6 cellular contexts compared by ENCODE assay signal in genomic region chr2:176136375-176137248, GRCh38. TPM values are rescaled to one million over a fixed set of nuclear protein-coding genes. Genes with fewer than 3 reads are reported as not detected.
A peak's percentile ranks its signal among the peaks of the same experiment; 100 is the strongest.
DNase-seq lines count a peak whose midpoint lies in the region; ATAC-seq and TF ChIP-seq lines count a peak whose summit lies in the region.

No MANE protein-coding gene starts in this region.

- no peak for ATAC-seq in HG02973 (IDR thresholded peaks at IDR 0.05; ENCODE audit: unreplicated experiment)

- H3K4me2 ChIP-seq in KMS-11, result peak overlapping the region; percentile 47; the same call in 1 of the 2 replicates

- H3K36me3 ChIP-seq in KMS-11 (ENCODE audit: insufficient read depth) (no peaks in the 10 kb centered on the region), ectodermal cell (ENCODE audit: control insufficient read depth, insufficient read depth, low read length) (no peaks in the 10 kb centered on the region)

- no peaks in the 10 kb centered on the region for H3K27me3 ChIP-seq in KMS-11 (ENCODE audit: insufficient read depth, low read depth)
- peaks cover 100% of the 10 kb centered on the region for H3K27me3 ChIP-seq in ectodermal cell (ENCODE audit: control insufficient read depth, insufficient read depth, low read length, poor library complexity, severe bottlenecking)

- DNase-seq in skeletal muscle cell (ENCODE audit: low read depth) (no peak), anterior cingulate cortex (lab: John Stamatoyannopoulos, UW) (no peak), UCSD-AML1 (lab: John Stamatoyannopoulos, UW; ENCODE audit: unreplicated experiment) (no peak)

- H3K79me2 ChIP-seq in KMS-11 (ENCODE audit: insufficient read depth, low read depth), result no peaks in the 10 kb centered on the region

- H3K4me3 ChIP-seq in KMS-11 (IDR thresholded peaks at IDR 0.05; ENCODE audit: insufficient read depth, low read depth, low read length), result no peak overlapping the region
- peak overlapping the region; percentile 11 for H3K4me3 ChIP-seq in ectodermal cell (ENCODE audit: insufficient read depth, low read depth, low read length)
- H3K4me3 ChIP-seq in skeletal muscle cell (ENCODE audit: low read depth, low read length), result peak overlapping the region; percentile 68

- no peaks in the 10 kb centered on the region for H4K20me1 ChIP-seq in KMS-11 (ENCODE audit: insufficient read depth)

- 1% methylated on average over 71 of the region's 71 CpGs for WGBS in ectodermal cell, 2 experiments

- H3K9ac ChIP-seq in KMS-11, result no peak overlapping the region

- no peak for TF ChIP-seq CTCF in KMS-11 (conservative IDR thresholded peaks at IDR 0.05; ENCODE audit: low read depth, low read length)

- H3K4me1 ChIP-seq in KMS-11 (ENCODE audit: low read depth, poor library complexity, severe bottlenecking) (peaks cover 34% of the 10 kb centered on the region), ectodermal cell (ENCODE audit: control insufficient read depth, insufficient read depth, low read length) (no peaks in the 10 kb centered on the region)

- H3K9me3 ChIP-seq in ectodermal cell (ENCODE audit: control insufficient read depth, low read length), result no peaks in the 10 kb centered on the region

- no peak overlapping the region for H2AFZ ChIP-seq in KMS-11 (ENCODE audit: low read depth)

- H3K27ac ChIP-seq in KMS-11, result no peak overlapping the region
- H3K27ac ChIP-seq in ectodermal cell (ENCODE audit: insufficient read depth, low read depth, low read length, poor library complexity, severe bottlenecking), result no peak overlapping the region

RNA-seq across cellular contexts. Expression of gene HOXD8, which starts 7.1 kb away (rescaled TPM):
- polyA plus RNA-seq in ectodermal cell (2013, experiment 1 of 4), result not detected
- polyA plus RNA-seq in ectodermal cell (2013, experiment 2 of 4), result not detected
- 0.21 TPM for polyA plus RNA-seq in ectodermal cell (2013, experiment 3 of 4)
- polyA plus RNA-seq in ectodermal cell (2013, experiment 4 of 4), result 0.24 TPM

RNA-seq across cellular contexts. Expression of gene HOXD9, which starts 14.1 kb away (rescaled TPM):
- polyA plus RNA-seq in ectodermal cell (2013, experiment 1 of 4), result not detected
- polyA plus RNA-seq in ectodermal cell (2013, experiment 2 of 4), result not detected
- not detected for polyA plus RNA-seq in ectodermal cell (2013, experiment 3 of 4)
- 0.12 TPM for polyA plus RNA-seq in ectodermal cell (2013, experiment 4 of 4)

RNA-seq across cellular contexts. Expression of gene HOXD4, which starts 14.7 kb away (rescaled TPM):
- 1.3 TPM for polyA plus RNA-seq in ectodermal cell (2013, experiment 1 of 4)
- polyA plus RNA-seq in ectodermal cell (2013, experiment 2 of 4), result 0.30 TPM
- 4.1 TPM for polyA plus RNA-seq in ectodermal cell (2013, experiment 3 of 4)
- polyA plus RNA-seq in ectodermal cell (2013, experiment 4 of 4), result 1.6 TPM

RNA-seq across cellular contexts. Expression of gene HOXD10, which starts 20.0 kb away (rescaled TPM):
- polyA plus RNA-seq in ectodermal cell (2013, experiment 1 of 4), result not detected
- not detected for polyA plus RNA-seq in ectodermal cell (2013, experiment 2 of 4)
- polyA plus RNA-seq in ectodermal cell (2013, experiment 3 of 4), result not detected
- not detected for polyA plus RNA-seq in ectodermal cell (2013, experiment 4 of 4)

RNA-seq across cellular contexts. Expression of gene HOXD3, which starts 20.5 kb away (rescaled TPM):
- polyA plus RNA-seq in ectodermal cell (2013, experiment 1 of 4), result 0.54 TPM
- polyA plus RNA-seq in ectodermal cell (2013, experiment 2 of 4), result not detected
- polyA plus RNA-seq in ectodermal cell (2013, experiment 3 of 4), result 1.5 TPM
- 0.61 TPM for polyA plus RNA-seq in ectodermal cell (2013, experiment 4 of 4)
